ENCODE assay signal across 8 cellular contexts in genomic region chr22:46058591-46059519, GRCh38.
DNase-seq lines count a peak whose midpoint lies in the region; ATAC-seq and TF ChIP-seq lines count a peak whose summit lies in the region.

No MANE protein-coding gene starts in this region.

- H3K4me3 ChIP-seq in KMS-11 (IDR thresholded peaks at IDR 0.05; ENCODE audit: insufficient read depth, low read depth, low read length) (no peak overlapping the region), heart left ventricle (peak overlapping the region in 11 of 12 donors; percentile 2 to 89 (median 73))

- peak; percentile 46 for DNase-seq in activated CD8-positive, alpha-beta memory T cell treated with anti-CD3 and anti-CD28 coated beads, Interleukin-2, amount 50 U/mL, for 48 hours
- DNase-seq in heart left ventricle (peak in 3 of 5 donors; percentile 10 to 40 (median 31)), NCI-H774 (lab: John Stamatoyannopoulos, UW) (no peak), SIG-M5 treated with dmso at 0.1 percent for 504 hours (lab: John Stamatoyannopoulos, UW; ENCODE audit: unreplicated experiment) (no peak), LoVo (ENCODE audit: low spot score) (no peak)

- H2AFZ ChIP-seq in KMS-11 (ENCODE audit: low read depth) = no peak overlapping the region

- H3K4me3 Mint-ChIP-seq in stimulated activated memory B cell treated with anti-CD40 and anti-IgM and Interleukin-4, amounts not matched to agents 10 μg/mL and 1 μg/mL and 100 μg/mL, for 72 hours = no peak overlapping the region

- TF ChIP-seq POLR2A in heart left ventricle (IDR thresholded peaks at IDR 0.05) = no peak

- peaks cover 47% of the 10 kb centered on the region for H3K79me2 ChIP-seq in KMS-11 (ENCODE audit: insufficient read depth, low read depth)

- H3K27ac ChIP-seq in KMS-11 (peak overlapping the region; percentile 69), heart left ventricle (peak overlapping the region; percentile 98 to 100 (median 100))

- peak overlapping the region; percentile 88 for H3K4me2 ChIP-seq in KMS-11

- peaks cover 58% of the 10 kb centered on the region for H3K4me1 Mint-ChIP-seq in stimulated activated memory B cell treated with anti-CD40 and anti-IgM and Interleukin-4, amounts not matched to agents 10 μg/mL and 1 μg/mL and 100 μg/mL, for 72 hours

- WGBS in heart left ventricle, 4 donors = 47 to 61% (median 53%) methylated on average over 25 of the region's 25 CpGs

- H3K9ac ChIP-seq in KMS-11 = peak overlapping the region; percentile 25; the same call in 1 of the 2 replicates

- intact Hi-C loops in heart left ventricle (cut with DNase I) = no loop called here

- H3K9me3 ChIP-seq in heart left ventricle = no peaks in the 10 kb centered on the region

- peak overlapping the region; percentile 89 for H3K27ac Mint-ChIP-seq in stimulated activated memory B cell treated with anti-CD40 and anti-IgM and Interleukin-4, amounts not matched to agents 10 μg/mL and 1 μg/mL and 100 μg/mL, for 72 hours

- H3K4me1 ChIP-seq in KMS-11 (ENCODE audit: low read depth, poor library complexity, severe bottlenecking) (peaks cover 51% of the 10 kb centered on the region), heart left ventricle (peaks cover 16 to 94% (median 80%) of the 10 kb centered on the region in 12 donors)

- TF ChIP-seq CTCF in KMS-11 (conservative IDR thresholded peaks at IDR 0.05; ENCODE audit: low read depth, low read length) = no peak
- TF ChIP-seq CTCF in heart left ventricle (IDR thresholded peaks at IDR 0.05) = no peak

- no peaks in the 10 kb centered on the region for H3K27me3 ChIP-seq in KMS-11 (ENCODE audit: insufficient read depth, low read depth)
- no peaks in the 10 kb centered on the region for H3K27me3 ChIP-seq in heart left ventricle

- H3K36me3 ChIP-seq in KMS-11 (ENCODE audit: insufficient read depth) (no peaks in the 10 kb centered on the region), heart left ventricle (peaks cover 0 to 2% (median 0%) of the 10 kb centered on the region in 9 donors)

- peak in 1 of 4 donors; percentile 2 for ATAC-seq in heart left ventricle
- ATAC-seq in stimulated activated memory B cell treated with anti-CD40 and anti-IgM and Interleukin-4, amounts not matched to agents 10 μg/mL and 1 μg/mL and 100 μg/mL, for 72 hours = no peak
- no peak for ATAC-seq in HG03025 (IDR thresholded peaks at IDR 0.05; ENCODE audit: low FRiP score, unreplicated experiment)

- peaks cover 15% of the 10 kb centered on the region for H3K36me3 Mint-ChIP-seq in stimulated activated memory B cell treated with anti-CD40 and anti-IgM and Interleukin-4, amounts not matched to agents 10 μg/mL and 1 μg/mL and 100 μg/mL, for 72 hours

- H3K9me3 Mint-ChIP-seq in stimulated activated memory B cell treated with anti-CD40 and anti-IgM and Interleukin-4, amounts not matched to agents 10 μg/mL and 1 μg/mL and 100 μg/mL, for 72 hours = no peaks in the 10 kb centered on the region

- no peaks in the 10 kb centered on the region for H4K20me1 ChIP-seq in KMS-11 (ENCODE audit: insufficient read depth)

- no peaks in the 10 kb centered on the region for H3K27me3 Mint-ChIP-seq in stimulated activated memory B cell treated with anti-CD40 and anti-IgM and Interleukin-4, amounts not matched to agents 10 μg/mL and 1 μg/mL and 100 μg/mL, for 72 hours

Comparison
In these comparisons a context has a peak if more than half of its experiments do, and no peak if none do; other contexts are left out.
1. DNase-seq: peak in activated CD8-positive, alpha-beta memory T cell treated with anti-CD3 and anti-CD28 coated beads, Interleukin-2, amount 50 U/mL, for 48 hours (single experiment) and heart left ventricle (3 of 5); none in NCI-H774 (single experiment), SIG-M5 treated with dmso at 0.1 percent for 504 hours (single experiment) and LoVo (single experiment).